ENCODE assay signal across 8 cellular contexts in the genomic region with DNA sequence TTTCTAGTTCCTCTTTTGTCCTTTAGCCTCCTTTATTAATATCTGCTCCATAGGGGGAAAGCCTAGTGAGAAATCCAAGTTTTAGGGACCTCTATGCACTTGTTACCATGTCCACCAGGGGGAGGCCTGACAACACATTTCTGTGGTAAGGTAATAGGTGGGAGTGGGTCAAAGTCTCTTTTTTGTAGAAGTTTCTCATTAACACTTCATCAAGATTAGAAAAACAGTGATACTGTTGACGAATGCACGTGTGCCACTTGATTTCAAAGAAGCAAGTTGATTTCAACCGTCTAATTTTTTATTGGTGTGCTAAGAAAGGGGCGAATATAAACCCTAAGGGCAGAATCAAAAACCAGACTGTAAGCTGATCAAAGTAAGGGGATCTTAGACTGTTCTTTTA. TPM values are rescaled to one million over a fixed set of nuclear protein-coding genes. Genes with fewer than 3 reads are reported as not detected.
DNase-seq lines count a peak whose midpoint lies in the region; ATAC-seq, FAIRE-seq and TF ChIP-seq lines count a peak whose summit lies in the region.

No MANE protein-coding gene starts in this region.

- peak; percentile 97 for ATAC-seq in GM18511 (IDR thresholded peaks at IDR 0.05; ENCODE audit: unreplicated experiment)
- peak; percentile 86 for ATAC-seq in HG02981 (IDR thresholded peaks at IDR 0.05; ENCODE audit: unreplicated experiment)

- peak overlapping the region; percentile 54 for H3K27ac Mint-ChIP-seq in mesothelial cell of epicardium

- FAIRE-seq in endometrium (lab: Jason Lieb, UNC) = peak; percentile 58

- H3K4me3 ChIP-seq in AG10803 (ENCODE audit: low read length) = no peak overlapping the region

- peaks cover 8% of the 10 kb centered on the region for H3K4me1 Mint-ChIP-seq in mesothelial cell of epicardium

- no peaks in the 10 kb centered on the region for H3K9me3 Mint-ChIP-seq in mesothelial cell of epicardium

- H3K27me3 Mint-ChIP-seq in mesothelial cell of epicardium (ENCODE audit: low read depth) = peaks cover 2% of the 10 kb centered on the region

- H3K4me3 Mint-ChIP-seq in mesothelial cell of epicardium = no peak overlapping the region

- TF ChIP-seq CTCF in AG10803 (conservative IDR thresholded peaks at IDR 0.05; ENCODE audit: low read length) = peak; percentile 95
- TF ChIP-seq CTCF in mesothelial cell of epicardium (IDR thresholded peaks at IDR 0.05; ENCODE audit: unreplicated experiment) = peak; percentile 86

- H3K36me3 Mint-ChIP-seq in mesothelial cell of epicardium = no peaks in the 10 kb centered on the region

- peak; percentile 53 for DNase-seq in AG10803 (ENCODE audit: low read depth)
- DNase-seq in NCI-H345 treated with DMSO at 0.1 percent for 48 hours (lab: John Stamatoyannopoulos, UW; ENCODE audit: unreplicated experiment) = peak; percentile 0
- peak; percentile 55 to 59 for DNase-seq in activated CD4-positive, alpha-beta T cell treated with anti-CD3 and anti-CD28 coated beads, Interleukin-2, amount 50 U/mL, for 4 hours
- DNase-seq in mesothelial cell of epicardium (ENCODE audit: low spot score in 2 of 2, unreplicated experiment in 2 of 2) = peak in 1 of 2 experiments; percentile 60
- DNase-seq in stimulated activated naive CD4-positive, alpha-beta T cell treated with Interleukin-2 at 50 U/mL for 16 hours (lab: John Stamatoyannopoulos, UW) = peak; percentile 28

RNA-seq across cellular contexts. Expression of a gene that starts 30.6 kb away (rescaled TPM):
- 15.1 to 16.9 TPM (median 15.4 TPM) in 3 replicates for total RNA-seq in mesothelial cell of epicardium

RNA-seq across cellular contexts. Expression of a gene that starts 31.9 kb away (rescaled TPM):
- total RNA-seq in mesothelial cell of epicardium = 4.5 TPM in 3 replicates

RNA-seq across cellular contexts. Expression of a gene that starts 35.2 kb away (rescaled TPM):
- 21.5 to 24.7 TPM (median 22.5 TPM) in 3 replicates for total RNA-seq in mesothelial cell of epicardium
